ENCODE assay signal across 7 cellular contexts in genomic region chr18:6728809-6729246, GRCh38. TPM values are rescaled to one million over a fixed set of nuclear protein-coding genes. Genes with fewer than 3 reads are reported as not detected.
DNase-seq lines count a peak whose midpoint lies in the region; ATAC-seq and TF ChIP-seq lines count a peak whose summit lies in the region.

No MANE protein-coding gene starts in this region.

- H3K27ac ChIP-seq in HL-60 (replicated peaks): no peak overlapping the region

- no peak for ATAC-seq in stimulated activated memory B cell treated with anti-CD40 and anti-IgM and Interleukin-4, amounts not matched to agents 10 μg/mL and 1 μg/mL and 100 μg/mL, for 72 hours
- ATAC-seq in GM18511 (IDR thresholded peaks at IDR 0.05; ENCODE audit: unreplicated experiment): no peak
- ATAC-seq in HG03045 (IDR thresholded peaks at IDR 0.05; ENCODE audit: unreplicated experiment): no peak
- ATAC-seq in HG03039 (IDR thresholded peaks at IDR 0.05; ENCODE audit: unreplicated experiment): no peak

- H3K4me1 Mint-ChIP-seq in activated naive CD8-positive, alpha-beta T cell treated with anti-CD3 and anti-CD28 coated beads for 36 hours: peaks cover 5% of the 10 kb centered on the region
- H3K4me1 Mint-ChIP-seq in stimulated activated memory B cell treated with anti-CD40 and anti-IgM and Interleukin-4, amounts not matched to agents 10 μg/mL and 1 μg/mL and 100 μg/mL, for 72 hours: peaks cover 5% of the 10 kb centered on the region

- H3K27me3 Mint-ChIP-seq in activated naive CD8-positive, alpha-beta T cell treated with anti-CD3 and anti-CD28 coated beads for 36 hours: peaks cover 33% of the 10 kb centered on the region
- peaks cover 15% of the 10 kb centered on the region for H3K27me3 Mint-ChIP-seq in stimulated activated memory B cell treated with anti-CD40 and anti-IgM and Interleukin-4, amounts not matched to agents 10 μg/mL and 1 μg/mL and 100 μg/mL, for 72 hours

- H3K36me3 Mint-ChIP-seq in activated naive CD8-positive, alpha-beta T cell treated with anti-CD3 and anti-CD28 coated beads for 36 hours: no peaks in the 10 kb centered on the region
- no peaks in the 10 kb centered on the region for H3K36me3 Mint-ChIP-seq in stimulated activated memory B cell treated with anti-CD40 and anti-IgM and Interleukin-4, amounts not matched to agents 10 μg/mL and 1 μg/mL and 100 μg/mL, for 72 hours

- H3K27me3 ChIP-seq in HL-60 (ENCODE audit: insufficient read depth, poor library complexity, severe bottlenecking): peaks cover 14% of the 10 kb centered on the region

- H3K9me3 Mint-ChIP-seq in activated naive CD8-positive, alpha-beta T cell treated with anti-CD3 and anti-CD28 coated beads for 36 hours: no peaks in the 10 kb centered on the region
- H3K9me3 Mint-ChIP-seq in stimulated activated memory B cell treated with anti-CD40 and anti-IgM and Interleukin-4, amounts not matched to agents 10 μg/mL and 1 μg/mL and 100 μg/mL, for 72 hours: no peaks in the 10 kb centered on the region

- H3K4me3 Mint-ChIP-seq in activated naive CD8-positive, alpha-beta T cell treated with anti-CD3 and anti-CD28 coated beads for 36 hours: peak overlapping the region; percentile 65
- H3K4me3 Mint-ChIP-seq in stimulated activated memory B cell treated with anti-CD40 and anti-IgM and Interleukin-4, amounts not matched to agents 10 μg/mL and 1 μg/mL and 100 μg/mL, for 72 hours: peak overlapping the region; percentile 27

- no peak overlapping the region for H3K27ac Mint-ChIP-seq in activated naive CD8-positive, alpha-beta T cell treated with anti-CD3 and anti-CD28 coated beads for 36 hours
- no peak overlapping the region for H3K27ac Mint-ChIP-seq in stimulated activated memory B cell treated with anti-CD40 and anti-IgM and Interleukin-4, amounts not matched to agents 10 μg/mL and 1 μg/mL and 100 μg/mL, for 72 hours

- no peak for TF ChIP-seq CTCF in HL-60 (IDR thresholded peaks at IDR 0.05; ENCODE audit: insufficient read depth, low read length)

- 0 out of 2 replicates have a peak overlapping the region, but pooled peaks have one; percentile 52 for H3K4me3 ChIP-seq in HL-60 (replicated peaks; ENCODE audit: insufficient read depth, low read length)

- DNase-seq in HL-60 (ENCODE audit: low read depth in 1 of 2, low spot score in 1 of 2) (peak in 1 of 2 experiments; percentile 5), iPS-NIHi7 (ENCODE audit: extremely low spot score) (peak; percentile 61)
- DNase-seq in activated naive CD8-positive, alpha-beta T cell treated with anti-CD3 and anti-CD28 coated beads for 36 hours: no peak

RNA-seq across cellular contexts. Expression of gene ARHGAP28, which starts 0.7 kb away (rescaled TPM):
- not detected for total RNA-seq in activated naive CD8-positive, alpha-beta T cell treated with anti-CD3 and anti-CD28 coated beads for 36 hours
